28 cellular contexts compared by ENCODE assay signal in genomic region chr2:211127501-211127900, GRCh38.
"Had no signal": no experiment of that assay in that cellular context is flagged by ENCODE, and none has a peak within 500 bp of the region (broad histone marks: within the 10 kb centered on the region; RNA-seq: fewer than 3 reads in every experiment).

No MANE protein-coding gene starts in this region.

- H3K4me3 Mint-ChIP-seq: activated CD4-positive, alpha-beta T cell treated with anti-CD3 and anti-CD28 coated beads for 36 hours; activated CD4-positive, alpha-beta T cell treated with anti-CD3 and anti-CD28 coated beads, Interleukin-2, amount 10 ng/mL, durations not matched to agents 7 days and 5 days; activated CD8-positive, alpha-beta T cell treated with anti-CD3 and anti-CD28 coated beads, Interleukin-2, amount 10 ng/mL, durations not matched to agents 7 days and 5 days; activated naive CD8-positive, alpha-beta T cell treated with anti-CD3 and anti-CD28 coated beads for 36 hours; activated T-cell treated with anti-CD3 and anti-CD28 coated beads, Interleukin-2, amount 50 U/mL, for 24 hours; WTC11 had no signal

- H3K4me1 ChIP-seq: ascending aorta, body of pancreas, breast epithelium had no signal

- ATAC-seq: activated CD4-positive, alpha-beta T cell treated with anti-CD3 and anti-CD28 coated beads for 36 hours; activated CD4-positive, CD25-positive, alpha-beta regulatory T cell treated with anti-CD3 and anti-CD28 coated beads, Interleukin-2, amount 50 U/mL, for 24 hours; activated CD8-positive, alpha-beta T cell treated with anti-CD3 and anti-CD28 coated beads, Interleukin-2, amount 10 ng/mL, durations not matched to agents 7 days and 5 days; K562; WTC11 had no signal

- H3K27ac Mint-ChIP-seq: activated CD4-positive, alpha-beta T cell treated with anti-CD3 and anti-CD28 coated beads for 36 hours; activated CD4-positive, alpha-beta T cell treated with anti-CD3 and anti-CD28 coated beads, Interleukin-2, amount 10 ng/mL, durations not matched to agents 7 days and 5 days; activated CD8-positive, alpha-beta T cell treated with anti-CD3 and anti-CD28 coated beads, Interleukin-2, amount 10 ng/mL, durations not matched to agents 7 days and 5 days; activated naive CD8-positive, alpha-beta T cell treated with anti-CD3 and anti-CD28 coated beads for 36 hours; activated T-cell treated with anti-CD3 and anti-CD28 coated beads, Interleukin-2, amount 50 U/mL, for 24 hours; WTC11 had no signal

- H3K9me3 ChIP-seq: ascending aorta, body of pancreas, breast epithelium had no signal

- H3K4me3 ChIP-seq: ascending aorta, body of pancreas, breast epithelium, K562 had no signal

- H3K36me3 Mint-ChIP-seq: activated naive CD8-positive, alpha-beta T cell treated with anti-CD3 and anti-CD28 coated beads for 36 hours; WTC11 had no signal

- DNase-seq: activated CD4-positive, alpha-beta T cell treated with anti-CD3 and anti-CD28 coated beads for 36 hours; activated CD4-positive, alpha-beta T cell treated with anti-CD3 and anti-CD28 coated beads, Interleukin-2, amount 10 ng/mL, durations not matched to agents 7 days and 5 days; activated CD4-positive, alpha-beta T cell treated with anti-CD3 and anti-CD28 coated beads, Interleukin-2, amount 50 U/mL, for 48 hours; activated CD8-positive, alpha-beta T cell treated with anti-CD3 and anti-CD28 coated beads, Interleukin-2, amount 10 ng/mL, durations not matched to agents 7 days and 5 days; activated naive CD4-positive, alpha-beta T cell treated with anti-CD3 and anti-CD28 coated beads, Interleukin-2, amount 50 U/mL, for 16 hours; activated naive CD8-positive, alpha-beta T cell treated with anti-CD3 and anti-CD28 coated beads for 36 hours; activated T-cell treated with anti-CD3 and anti-CD28 coated beads, Interleukin-2, amount 50 U/mL, for 24 hours; amygdala; body of pancreas; NCI-H1105; NCI-H1436; NCI-H1694; NCI-H1930; NCI-H2081 treated with DMSO at 0.1 percent for 48 hours; NCI-H510A; NCI-H526; NCI-H748 treated with DMSO at 0.1 percent for 48 hours; NK-92 treated with Interleukin-12 subunit alpha and Interleukin-12 subunit beta, amount 100 ng/mL, for 24 hours; Right ventricle myocardium superior; SW 1271; T-helper 1 cell; T-helper 2 cell; T-helper 9 cell had no signal

- H3K27me3 ChIP-seq: ascending aorta, body of pancreas, breast epithelium had no signal

- H3K9me3 Mint-ChIP-seq: activated CD4-positive, alpha-beta T cell treated with anti-CD3 and anti-CD28 coated beads, Interleukin-2, amount 10 ng/mL, durations not matched to agents 7 days and 5 days; activated T-cell treated with anti-CD3 and anti-CD28 coated beads, Interleukin-2, amount 50 U/mL, for 24 hours; WTC11 had no signal

- H3K4me1 Mint-ChIP-seq: activated CD4-positive, alpha-beta T cell treated with anti-CD3 and anti-CD28 coated beads for 36 hours; activated CD4-positive, alpha-beta T cell treated with anti-CD3 and anti-CD28 coated beads, Interleukin-2, amount 10 ng/mL, durations not matched to agents 7 days and 5 days; activated naive CD8-positive, alpha-beta T cell treated with anti-CD3 and anti-CD28 coated beads for 36 hours had no signal

- H3K27ac ChIP-seq: ascending aorta, body of pancreas, breast epithelium had no signal

- H3K36me3 ChIP-seq: ascending aorta, breast epithelium had no signal

- H3K27me3 Mint-ChIP-seq: activated CD4-positive, alpha-beta T cell treated with anti-CD3 and anti-CD28 coated beads for 36 hours; activated CD4-positive, alpha-beta T cell treated with anti-CD3 and anti-CD28 coated beads, Interleukin-2, amount 10 ng/mL, durations not matched to agents 7 days and 5 days; activated naive CD8-positive, alpha-beta T cell treated with anti-CD3 and anti-CD28 coated beads for 36 hours; activated T-cell treated with anti-CD3 and anti-CD28 coated beads, Interleukin-2, amount 50 U/mL, for 24 hours had no signal
